In the genomic region with DNA sequence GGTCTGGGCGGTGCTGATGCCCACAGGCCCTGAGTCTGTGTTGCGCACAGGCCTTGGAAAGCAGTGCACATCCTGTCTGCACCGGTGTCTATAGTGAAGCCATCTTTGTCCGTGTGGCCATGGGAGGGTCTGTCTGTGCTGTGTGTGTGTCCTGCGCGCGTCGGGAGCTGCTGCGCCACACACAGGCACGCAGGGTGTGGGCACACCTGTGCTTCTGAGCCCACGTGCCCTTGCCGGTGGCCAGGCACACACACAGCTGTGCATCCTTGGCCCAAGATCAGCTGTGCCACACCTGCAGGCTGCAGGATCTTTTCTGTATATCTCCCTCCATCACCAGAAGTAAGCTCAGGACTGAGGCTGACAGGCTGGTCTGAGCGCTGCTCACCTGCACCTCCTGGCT, we compare ENCODE assay signal across 11 cellular contexts. TPM values are rescaled to one million over a fixed set of nuclear protein-coding genes. Genes with fewer than 3 reads are reported as not detected.
A peak's percentile ranks its signal among the peaks of the same experiment; 100 is the strongest.
DNase-seq lines count a peak whose midpoint lies in the region; ATAC-seq, FAIRE-seq and TF ChIP-seq lines count a peak whose summit lies in the region.
"Had no signal": no experiment of that assay in that cellular context is flagged by ENCODE, and none has a peak within 500 bp of the region (broad histone marks: within the 10 kb centered on the region; RNA-seq: fewer than 3 reads in every experiment).

No MANE protein-coding gene starts in this region.

- H3K9ac ChIP-seq in iPS-20b (ENCODE audit: low read depth, low read length), result no peak overlapping the region

- H3K9me3 ChIP-seq in A549 (no peaks in the 10 kb centered on the region), Panc1 (ENCODE audit: control insufficient read depth, insufficient read depth, low read depth, low read length) (no peaks in the 10 kb centered on the region), iPS-20b (ENCODE audit: insufficient read depth, low read depth, low read length) (no peaks in the 10 kb centered on the region)
- H3K9me3 ChIP-seq: mucosa of descending colon had no signal

- TF ChIP-seq CTCF in A549 (IDR thresholded peaks at IDR 0.05) (no peak), Panc1 (IDR thresholded peaks at IDR 0.05) (no peak), omental fat pad (IDR thresholded peaks at IDR 0.05) (no peak)

- H3K4me3 ChIP-seq in A549, result peak overlapping the region; percentile 29; the same call in 2 of the 3 replicates
- H3K4me3 ChIP-seq in Panc1 (ENCODE audit: low read depth in 2 of 2, low read length in 2 of 2), result no peak overlapping the region; a peak in 1 of 4 replicates
- H3K4me3 ChIP-seq in iPS-20b (ENCODE audit: low read length), result peak overlapping the region; percentile 12; the same call in 1 of the 2 replicates
- H3K4me3 ChIP-seq: mucosa of descending colon had no signal

- 0% methylated on average over 1 of the region's 13 CpGs for WGBS in A549 (ENCODE audit: missing lambda C conversion rate)

- FAIRE-seq in A549 (lab: Jason Lieb, UNC), result no peak

- CTCF ChIA-PET in A549 (lab: Yijun Ruan, JAX) (interaction anchor here (1.6 to 5.4 kb wide), 4 partner anchors 8 to 20 kb away, joined by 4 to 47 read pairs (median 20); no protein-coding TSS in a partner anchor), Panc1 (lab: Charles Lee) (no interaction called here)

- DNase-seq in A549 (ENCODE audit: low read depth in 1 of 2, low spot score in 1 of 2) (no peak), DMS53 treated with DMSO at 0.1 percent for 48 hours (lab: John Stamatoyannopoulos, UW; ENCODE audit: unreplicated experiment) (peak; percentile 49), Panc1 (ENCODE audit: low read depth, low spot score) (no peak), omental fat pad (ENCODE audit: low spot score) (no peak)
- no peak for DNase-seq in central memory CD4-positive, alpha-beta T cell
- DNase-seq in activated CD4-positive, CD25-positive, alpha-beta regulatory T cell (lab: John Stamatoyannopoulos, UW), result no peak
- DNase-seq: activated CD8-positive, alpha-beta memory T cell treated with anti-CD3 and anti-CD28 coated beads for 24 hours; NCI-H2029 treated with DMSO at 0.1 percent for 48 hours had no signal

- TF ChIP-seq EP300 in A549 (IDR thresholded peaks at IDR 0.05), result no peak

- peaks cover 45% of the 10 kb centered on the region for H3K4me1 ChIP-seq in A549
- peaks cover 74% of the 10 kb centered on the region for H3K4me1 ChIP-seq in Panc1 (ENCODE audit: control insufficient read depth, insufficient read depth, low read length)
- H3K4me1 ChIP-seq in iPS-20b (ENCODE audit: insufficient read depth, low read length), result no peaks in the 10 kb centered on the region; the same call in 1 of the 2 replicates

- in situ Hi-C loops in Panc1 (cut with HindIII; ENCODE audit: low pct_unique_long_range_greater_than_20kb, low sequenced_read_pairs), result no loop called here

- 0 out of 2 replicates have a peak, but pooled peaks have one; percentile 12 for TF ChIP-seq POLR2A in A549 (IDR thresholded peaks at IDR 0.05; ENCODE audit: low read length)

- intact Hi-C loops in Panc1 (cut with micrococcal nuclease; ENCODE audit: unreplicated experiment), result no loop called here

- no peak for TF ChIP-seq RAD21 in A549 (conservative IDR thresholded peaks at IDR 0.05 in 1 of 2, IDR thresholded peaks at IDR 0.05 in 1 of 2)

- H3K27me3 ChIP-seq in Panc1 (ENCODE audit: control insufficient read depth, insufficient read depth, low read length), result no peaks in the 10 kb centered on the region
- peaks cover 98% of the 10 kb centered on the region for H3K27me3 ChIP-seq in iPS-20b (ENCODE audit: insufficient read depth, low read length)

- no TSS peak for BruUV-seq in Panc1 (replicated peaks; lab: Mats Ljungman, UMichigan)

- no peaks in the 10 kb centered on the region for H3K36me3 ChIP-seq in Panc1 (ENCODE audit: control insufficient read depth, insufficient read depth, low read length)
- H3K36me3 ChIP-seq in iPS-20b (ENCODE audit: insufficient read depth, low read depth, low read length), result no peaks in the 10 kb centered on the region

- ATAC-seq in A549 (peak in 1 of 2 experiments; percentile 5; a peak in 3 of 6 replicates), Panc1 (0 out of 2 replicates have a peak, but pooled peaks have one; percentile 7), omental fat pad (ENCODE audit: low FRiP score) (no peak), HG02763 (IDR thresholded peaks at IDR 0.05; ENCODE audit: unreplicated experiment) (no peak)

- POLR2A ChIA-PET in A549 (lab: Yijun Ruan, JAX), result interaction anchor here (1.0 kb wide), 1 partner anchor 22 kb away, joined by 3 read pairs; no protein-coding TSS in a partner anchor
- POLR2A ChIA-PET in Panc1 (lab: Charles Lee), result no interaction called here

- H3K27ac ChIP-seq in A549 (peak overlapping the region; percentile 70 to 97; a peak in 5 of 6 replicates), Panc1 (ENCODE audit: low read length) (peak overlapping the region; percentile 52), iPS-20b (ENCODE audit: low read length) (no peak overlapping the region)

- peak overlapping the region; percentile 87 for H3K4me2 ChIP-seq in A549

TF ChIP-seq in A549, 52 proteins besides CTCF, POLR2A, EP300 and RAD21 (continues in another document):
- TF ChIP-seq TFCP2L1 (CRISPR knock-in tag; IDR thresholded peaks at IDR 0.05), result no peak
- TF ChIP-seq JUNB (IDR thresholded peaks at IDR 0.05), result no peak
- TF ChIP-seq POLR2AphosphoS2 (conservative IDR thresholded peaks at IDR 0.05; ENCODE audit: low read length), result no peak
- no peak for TF ChIP-seq HDAC2 (IDR thresholded peaks at IDR 0.05)
- no peak for TF ChIP-seq PHF8 (IDR thresholded peaks at IDR 0.05; ENCODE audit: borderline replicate concordance, low read depth)
- no peak for TF ChIP-seq ZNF302 (CRISPR knock-in tag; IDR thresholded peaks at IDR 0.05)
- TF ChIP-seq, protein P1, sequence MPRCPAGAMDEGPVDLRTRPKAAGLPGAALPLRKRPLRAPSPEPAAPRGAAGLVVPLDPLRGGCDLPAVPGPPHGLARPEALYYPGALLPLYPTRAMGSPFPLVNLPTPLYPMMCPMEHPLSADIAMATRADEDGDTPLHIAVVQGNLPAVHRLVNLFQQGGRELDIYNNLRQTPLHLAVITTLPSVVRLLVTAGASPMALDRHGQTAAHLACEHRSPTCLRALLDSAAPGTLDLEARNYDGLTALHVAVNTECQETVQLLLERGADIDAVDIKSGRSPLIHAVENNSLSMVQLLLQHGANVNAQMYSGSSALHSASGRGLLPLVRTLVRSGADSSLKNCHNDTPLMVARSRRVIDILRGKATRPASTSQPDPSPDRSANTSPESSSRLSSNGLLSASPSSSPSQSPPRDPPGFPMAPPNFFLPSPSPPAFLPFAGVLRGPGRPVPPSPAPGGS (IDR thresholded peaks at IDR 0.05), result no peak
- TF ChIP-seq KDM5A (IDR thresholded peaks at IDR 0.05), result no peak
- TF ChIP-seq, protein P2, sequence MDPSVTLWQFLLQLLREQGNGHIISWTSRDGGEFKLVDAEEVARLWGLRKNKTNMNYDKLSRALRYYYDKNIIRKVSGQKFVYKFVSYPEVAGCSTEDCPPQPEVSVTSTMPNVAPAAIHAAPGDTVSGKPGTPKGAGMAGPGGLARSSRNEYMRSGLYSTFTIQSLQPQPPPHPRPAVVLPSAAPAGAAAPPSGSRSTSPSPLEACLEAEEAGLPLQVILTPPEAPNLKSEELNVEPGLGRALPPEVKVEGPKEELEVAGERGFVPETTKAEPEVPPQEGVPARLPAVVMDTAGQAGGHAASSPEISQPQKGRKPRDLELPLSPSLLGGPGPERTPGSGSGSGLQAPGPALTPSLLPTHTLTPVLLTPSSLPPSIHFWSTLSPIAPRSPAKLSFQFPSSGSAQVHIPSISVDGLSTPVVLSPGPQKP (IDR thresholded peaks at IDR 0.05; ENCODE audit: low read depth, low read length), result no peak

RNA-seq across cellular contexts. Expression of a gene that starts 3.2 kb away (rescaled TPM):
- polyA plus RNA-seq in A549 (2011; rRNA removed) (13.3 and 22.4 TPM in 2 replicates), A549 (2017; fragmentation: RNase III; extraction: RNeasy Plus Mini Kit Qiagen cat#74134 plus additional on column Dnase treatment) (32.9 to 52.8 TPM (median 46.2 TPM) in 3 replicates)
- 35.9 and 62.6 TPM in 2 replicates for polyA plus RNA-seq in A549 (2012; cell fraction: cytosol; rRNA removed)
- 122 and 165 TPM in 2 replicates for polyA plus RNA-seq in A549 (2012; cell fraction: nucleus; rRNA removed)
- 10.7 and 15.8 TPM in 2 replicates for polyA minus RNA-seq in A549 (2011; rRNA and poly(A)+ RNA removed)
- total RNA-seq in Panc1 (2021; ENCODE audit: unreplicated experiment) (51.8 TPM), omental fat pad (1 to 10 TPM in 3 of 4 donors, under 1 TPM in 1; 0.96 to 7.7 (median 1.3) TPM)
- polyA plus RNA-seq in Panc1 (2012; ENCODE audit: insufficient read length), result 50.7 TPM

RNA-seq across cellular contexts. Expression of a gene that starts 38.5 kb away (rescaled TPM):
- polyA plus RNA-seq in A549 (2011; rRNA removed), result 41.0 and 48.4 TPM in 2 replicates
- polyA plus RNA-seq in A549 (2012; cell fraction: cytosol; rRNA removed), result 74.3 and 83.6 TPM in 2 replicates
- 144 and 170 TPM in 2 replicates for polyA plus RNA-seq in A549 (2012; cell fraction: nucleus; rRNA removed)
- polyA plus RNA-seq in A549 (2017; fragmentation: RNase III; extraction: RNeasy Plus Mini Kit Qiagen cat#74134 plus additional on column Dnase treatment), result 68.1 to 81.6 TPM (median 73.5 TPM) in 3 replicates
- polyA minus RNA-seq in A549 (2011; rRNA and poly(A)+ RNA removed), result 55.5 and 68.4 TPM in 2 replicates
- 193 TPM for total RNA-seq in Panc1 (2021; ENCODE audit: unreplicated experiment)
- 179 TPM for polyA plus RNA-seq in Panc1 (2012; ENCODE audit: insufficient read length)
- 10 to 100 TPM; 29.2 to 63.5 (median 31.3) TPM for total RNA-seq in omental fat pad

RNA-seq across cellular contexts. Expression of a gene that starts 39.9 kb away (rescaled TPM):
- 5.7 and 8.5 TPM in 2 replicates for polyA plus RNA-seq in A549 (2011; rRNA removed)
- polyA plus RNA-seq in A549 (2012; cell fraction: cytosol; rRNA removed), result 24.0 and 29.4 TPM in 2 replicates
- 322 and 395 TPM in 2 replicates for polyA plus RNA-seq in A549 (2012; cell fraction: nucleus; rRNA removed)
- polyA plus RNA-seq in A549 (2017; fragmentation: RNase III; extraction: RNeasy Plus Mini Kit Qiagen cat#74134 plus additional on column Dnase treatment), result 17.9 to 21.6 TPM (median 18.7 TPM) in 3 replicates
- polyA minus RNA-seq in A549 (2011; rRNA and poly(A)+ RNA removed), result 1.9 and 2.5 TPM in 2 replicates
- 58.8 TPM for total RNA-seq in Panc1 (2021; ENCODE audit: unreplicated experiment)
- 82.0 TPM for polyA plus RNA-seq in Panc1 (2012; ENCODE audit: insufficient read length)
- total RNA-seq in omental fat pad, result 1 to 10 TPM; 3.4 to 6.8 (median 6.2) TPM

RNA-seq across cellular contexts. Expression of a gene that starts 45.8 kb away (rescaled TPM):
- polyA plus RNA-seq in A549 (2011; rRNA removed) (0.61 and 0.75 TPM in 2 replicates), A549 (2017; fragmentation: RNase III; extraction: RNeasy Plus Mini Kit Qiagen cat#74134 plus additional on column Dnase treatment) (3.2 to 3.6 TPM (median 3.4 TPM) in 3 replicates)
- polyA plus RNA-seq in A549 (2012; cell fraction: cytosol; rRNA removed), result 1.6 and 2.3 TPM in 2 replicates
- polyA plus RNA-seq in A549 (2012; cell fraction: nucleus; rRNA removed), result 9.4 and 13.1 TPM in 2 replicates
- polyA minus RNA-seq in A549 (2011; rRNA and poly(A)+ RNA removed), result 0.33 and 0.73 TPM in 2 replicates
- total RNA-seq in Panc1 (2021; ENCODE audit: unreplicated experiment) (9.8 TPM), omental fat pad (under 1 TPM in 3 of 4 donors, not detected in 1; 0.19 to 0.48 (median 0.25) TPM)
- polyA plus RNA-seq in Panc1 (2012; ENCODE audit: insufficient read length), result 12.0 TPM

Comparison
In these comparisons a context has a peak if more than half of its experiments do, and no peak if none do; other contexts are left out.
1. H3K4me3 ChIP-seq: peak in A549 (single experiment) and iPS-20b (single experiment); none in Panc1 (0 of 2).